22 cellular contexts compared by ENCODE assay signal in genomic region chr4:65482410-65482809, GRCh38.
DNase-seq lines count a peak whose midpoint lies in the region; ATAC-seq and TF ChIP-seq lines count a peak whose summit lies in the region.
"Had no signal": no experiment of that assay in that cellular context is flagged by ENCODE, and none has a peak within 500 bp of the region (broad histone marks: within the 10 kb centered on the region; RNA-seq: fewer than 3 reads in every experiment).

No MANE protein-coding gene starts in this region.

- BruUV-seq in Calu3 (replicated peaks; lab: Mats Ljungman, UMichigan) (no TSS peak), mammary epithelial cell (replicated peaks; lab: Mats Ljungman, UMichigan) (no TSS peak)

- ATAC-seq in HG03135 (IDR thresholded peaks at IDR 0.05; ENCODE audit: unreplicated experiment) (no peak), HG03108 (IDR thresholded peaks at IDR 0.05; ENCODE audit: unreplicated experiment) (no peak)
- ATAC-seq: natural killer cell treated with Interleukin-12 subunit alpha and Interleukin-12 subunit beta and Interleukin-15 and Interleukin-18, amount 100 ng/mL, for 72 hours; psoas muscle had no signal

- DNase-seq in Calu3 (peak; percentile 3), LHCN-M2 (ENCODE audit: low read depth) (peak; percentile 79), mammary epithelial cell (peak; percentile 76), kidney tubule cell (ENCODE audit: low spot score) (peak; percentile 88), SK-N-DZ (ENCODE audit: low spot score) (no peak), HUDEP-2 (lab: John Stamatoyannopoulos, UW; ENCODE audit: unreplicated experiment in 76 of 76) (no peak)
- DNase-seq: activated naive CD4-positive, alpha-beta T cell treated with anti-CD3 and anti-CD28 coated beads, Interleukin-2, amount 50 U/mL, for 16 hours; DMS79 treated with DMSO at 0.1 percent for 48 hours; effector CD8-positive, alpha-beta T cell; foreskin melanocyte; MG63; NCI-H187 treated with DMSO at 0.1 percent for 48 hours; NCI-H510A treated with DMSO at 0.1 percent for 48 hours; psoas muscle; stimulated activated naive CD4-positive, alpha-beta T cell; upper lobe of left lung had no signal

- in situ Hi-C loops in mammary epithelial cell (cut with MboI; ENCODE audit: low sequenced_read_pairs in 2 of 2): no loop called here

- no peaks in the 10 kb centered on the region for H3K36me3 ChIP-seq in mammary epithelial cell (ENCODE audit: insufficient read depth, low read length)
- H3K36me3 ChIP-seq: cardiac muscle cell, upper lobe of left lung had no signal

- intact Hi-C loops in Calu3 (cut with micrococcal nuclease; ENCODE audit: unreplicated experiment) (no loop called here), mammary epithelial cell (cut with micrococcal nuclease) (no loop called here)

- WGBS in mammary epithelial cell (ENCODE audit: low coverage, missing lambda C conversion rate): 9% methylated on average over 1 of the region's 1 CpG

- CTCF ChIA-PET in Calu3 (lab: Charles Lee) (no interaction called here), mammary epithelial cell (lab: Charles Lee; ENCODE audit: low non-redundant PET) (no interaction called here)

- no peak overlapping the region for H3K27ac Mint-ChIP-seq in Calu3 (ENCODE audit: unreplicated experiment)
- H3K27ac Mint-ChIP-seq: CD14-positive monocyte; natural killer cell treated with Interleukin-12 subunit alpha and Interleukin-12 subunit beta and Interleukin-15 and Interleukin-18, amount 100 ng/mL, for 72 hours had no signal

- H4K20me1 ChIP-seq in mammary epithelial cell (ENCODE audit: insufficient read depth, low read length): no peaks in the 10 kb centered on the region

- H3K9me3 ChIP-seq in mammary epithelial cell (replicated peaks; ENCODE audit: insufficient read depth, low read length): no peaks in the 10 kb centered on the region
- H3K9me3 ChIP-seq: MG63, psoas muscle, upper lobe of left lung had no signal

- no peak overlapping the region for H3K4me2 ChIP-seq in mammary epithelial cell (ENCODE audit: insufficient read depth, low read depth, low read length)

- no peaks in the 10 kb centered on the region for H3K79me2 ChIP-seq in mammary epithelial cell (ENCODE audit: insufficient read depth, low read length)

- no peaks in the 10 kb centered on the region for H3K27me3 Mint-ChIP-seq in Calu3 (ENCODE audit: unreplicated experiment)
- H3K27me3 Mint-ChIP-seq: natural killer cell treated with Interleukin-12 subunit alpha and Interleukin-12 subunit beta and Interleukin-15 and Interleukin-18, amount 100 ng/mL, for 72 hours had no signal

- no peak overlapping the region for H3K27ac ChIP-seq in mammary epithelial cell (ENCODE audit: insufficient read depth, low read depth, low read length)
- H3K27ac ChIP-seq: cardiac muscle cell, psoas muscle, upper lobe of left lung had no signal

- H3K4me1 ChIP-seq in mammary epithelial cell (ENCODE audit: insufficient read depth, low read length): no peaks in the 10 kb centered on the region
- H3K4me1 ChIP-seq: psoas muscle, upper lobe of left lung had no signal

- peaks cover 2% of the 10 kb centered on the region for H3K9me3 Mint-ChIP-seq in Calu3 (ENCODE audit: low read depth, unreplicated experiment)

- H3K36me3 Mint-ChIP-seq in Calu3 (ENCODE audit: insufficient read depth, unreplicated experiment): no peaks in the 10 kb centered on the region
- H3K36me3 Mint-ChIP-seq: CD14-positive monocyte; natural killer cell treated with Interleukin-12 subunit alpha and Interleukin-12 subunit beta and Interleukin-15 and Interleukin-18, amount 100 ng/mL, for 72 hours had no signal

- dilution Hi-C loops in mammary epithelial cell (cut with HindIII; ENCODE audit: low sequenced_read_pairs): no loop called here

- H3K4me3 Mint-ChIP-seq in Calu3 (ENCODE audit: low read depth, unreplicated experiment): no peak overlapping the region
- H3K4me3 Mint-ChIP-seq: CD14-positive monocyte; natural killer cell treated with Interleukin-12 subunit alpha and Interleukin-12 subunit beta and Interleukin-15 and Interleukin-18, amount 100 ng/mL, for 72 hours had no signal

- H3K4me1 Mint-ChIP-seq in Calu3 (ENCODE audit: low read depth, unreplicated experiment): no peaks in the 10 kb centered on the region
- H3K4me1 Mint-ChIP-seq: CD14-positive monocyte had no signal

- H3K27me3 ChIP-seq in mammary epithelial cell (ENCODE audit: insufficient read depth, low read length): no peaks in the 10 kb centered on the region
- H3K27me3 ChIP-seq: cardiac muscle cell, MG63, upper lobe of left lung had no signal

- no peak for TF ChIP-seq CTCF in Calu3 (IDR thresholded peaks at IDR 0.05; ENCODE audit: unreplicated experiment)
- TF ChIP-seq CTCF in mammary epithelial cell (conservative IDR thresholded peaks at IDR 0.05 in 1 of 2, IDR thresholded peaks at IDR 0.05 in 1 of 2; ENCODE audit: extremely low read depth in 1 of 2, insufficient read depth in 1 of 2, low read depth in 1 of 2, low read length in 2 of 2): no peak

- no peak overlapping the region for H2AFZ ChIP-seq in mammary epithelial cell (ENCODE audit: low read depth, low read length)

- H3K9ac ChIP-seq in mammary epithelial cell (ENCODE audit: insufficient read depth, low read length): no peak overlapping the region

- no peak overlapping the region for H3K4me3 ChIP-seq in mammary epithelial cell (replicated peaks in 1 of 3; ENCODE audit: insufficient read depth in 1 of 3, low read depth in 2 of 3, low read length in 3 of 3)
- H3K4me3 ChIP-seq: cardiac muscle cell, lung, MG63, psoas muscle, upper lobe of left lung had no signal

Comparison
In these comparisons a context has a peak if more than half of its experiments do, and no peak if none do; other contexts are left out.
1. DNase-seq: peak in Calu3 (single experiment), LHCN-M2 (single experiment), mammary epithelial cell (single experiment) and kidney tubule cell (single experiment); none in SK-N-DZ (single experiment) and HUDEP-2 (0 of 76).